ENCODE assay signal across 16 cellular contexts in genomic region chrX:118520858-118521206, GRCh38. TPM values are rescaled to one million over a fixed set of nuclear protein-coding genes. Genes with fewer than 3 reads are reported as not detected.
DNase-seq lines count a peak whose midpoint lies in the region; ATAC-seq, FAIRE-seq and TF ChIP-seq lines count a peak whose summit lies in the region.
"Had no signal": no experiment of that assay in that cellular context is flagged by ENCODE, and none has a peak within 500 bp of the region (broad histone marks: within the 10 kb centered on the region; RNA-seq: fewer than 3 reads in every experiment).

No MANE protein-coding gene starts in this region.

- intact Hi-C loops in CD4-positive, alpha-beta T cell (cut with DNase I, micrococcal nuclease): no loop called here
- intact Hi-C loops in kidney (cut with DNase I): no loop called here

- FAIRE-seq in kidney (lab: Jason Lieb, UNC): no peak
- FAIRE-seq: D721Med had no signal

- no peaks in the 10 kb centered on the region for H3K9me3 Mint-ChIP-seq in CD4-positive, alpha-beta T cell

- no peak for DNase-seq in CD4-positive, alpha-beta T cell
- DNase-seq in MG63 (peak; percentile 6), coronary artery (ENCODE audit: low spot score) (no peak), osteoblast (ENCODE audit: insufficient read length, low spot score, missing footprints) (no peak), AG08395 (ENCODE audit: low spot score) (no peak), kidney (no peak)
- DNase-seq: amygdala; head of caudate nucleus; NCI-H2029; NK-92 treated with Interleukin-12 subunit alpha and Interleukin-12 subunit beta, amount 100 ng/mL, for 24 hours; posterior cingulate gyrus; stimulated activated CD4-positive, alpha-beta T cell treated with anti-CD3 and anti-CD28 coated beads, Interleukin-4, amount 100 ng/mL, for 4 hours had no signal

- H3K27me3 Mint-ChIP-seq in CD4-positive, alpha-beta T cell: no peaks in the 10 kb centered on the region

- H3K4me1 Mint-ChIP-seq in CD4-positive, alpha-beta T cell (ENCODE audit: low read depth): peaks cover 74% of the 10 kb centered on the region

- no peak for TF ChIP-seq CTCF in CD4-positive, alpha-beta T cell (IDR thresholded peaks at IDR 0.05)
- TF ChIP-seq CTCF in coronary artery (IDR thresholded peaks at IDR 0.05) (no peak), osteoblast (IDR thresholded peaks at IDR 0.05; ENCODE audit: extremely low read depth, low read depth, low read length) (no peak), kidney (IDR thresholded peaks at IDR 0.05; ENCODE audit: borderline replicate concordance, extremely low read depth, insufficient read depth) (no peak)

- H3K9ac ChIP-seq in kidney (ENCODE audit: low read length in 2 of 2): no peak overlapping the region
- H3K9ac ChIP-seq: KMS-11 had no signal

- CTCF ChIA-PET in CD4-positive, alpha-beta T cell (lab: Charles Lee): no interaction called here

- no peak overlapping the region for H2AFZ ChIP-seq in osteoblast (ENCODE audit: low read length)

- H3K36me3 Mint-ChIP-seq in CD4-positive, alpha-beta T cell (ENCODE audit: low read depth): peaks cover 20% of the 10 kb centered on the region

- H3K27ac ChIP-seq in CD4-positive, alpha-beta T cell (ENCODE audit: low read depth, low read length): peak overlapping the region; percentile 10
- peak overlapping the region; percentile 54 to 70 for H3K27ac ChIP-seq in coronary artery
- H3K27ac ChIP-seq in osteoblast (ENCODE audit: low read depth, low read length): peak overlapping the region; percentile 89
- H3K27ac ChIP-seq in kidney (ENCODE audit: low read depth in 2 of 2, low read length in 2 of 2): no peak overlapping the region
- H3K27ac ChIP-seq: KMS-11 had no signal

- no peak overlapping the region for H3K4me3 ChIP-seq in MG63
- H3K4me3 ChIP-seq in coronary artery: no peak overlapping the region
- H3K4me3 ChIP-seq in osteoblast (ENCODE audit: insufficient read depth, low read length): no peak overlapping the region
- H3K4me3 ChIP-seq in kidney (ENCODE audit: low read length in 2 of 2): no peak overlapping the region

- peak overlapping the region; percentile 31 for H3K4me3 Mint-ChIP-seq in CD4-positive, alpha-beta T cell

- H3K4me1 ChIP-seq in osteoblast (ENCODE audit: insufficient read depth, low read length) (peaks cover 31% of the 10 kb centered on the region), kidney (ENCODE audit: control insufficient read depth in 1 of 2, insufficient read depth in 1 of 2, low read depth in 1 of 2, low read length in 2 of 2) (no peaks in the 10 kb centered on the region)

- no peaks in the 10 kb centered on the region for H4K20me1 ChIP-seq in osteoblast (ENCODE audit: insufficient read depth, low read length)

- POLR2A ChIA-PET in CD4-positive, alpha-beta T cell (lab: Charles Lee): interaction anchor here (2.5 kb wide), 1 partner anchor 24 kb away, joined by 16 read pairs; no protein-coding TSS in a partner anchor

- peak overlapping the region; percentile 73 for H3K4me2 ChIP-seq in osteoblast (ENCODE audit: insufficient read depth, low read length)
- H3K4me2 ChIP-seq: KMS-11 had no signal

- no peaks in the 10 kb centered on the region for H3K27me3 ChIP-seq in CD4-positive, alpha-beta T cell (ENCODE audit: control insufficient read depth, insufficient read depth, low read length)
- H3K27me3 ChIP-seq in MG63 (no peaks in the 10 kb centered on the region), osteoblast (ENCODE audit: insufficient read depth, low read length) (no peaks in the 10 kb centered on the region)

- no peaks in the 10 kb centered on the region for H3K9me3 ChIP-seq in CD4-positive, alpha-beta T cell (ENCODE audit: control insufficient read depth, low read length)
- no peaks in the 10 kb centered on the region for H3K9me3 ChIP-seq in MG63
- no peaks in the 10 kb centered on the region for H3K9me3 ChIP-seq in osteoblast (ENCODE audit: low read depth, low read length)
- H3K9me3 ChIP-seq in kidney (ENCODE audit: control insufficient read depth in 1 of 2, low read length in 2 of 2): no peaks in the 10 kb centered on the region

- H3K36me3 ChIP-seq in MG63 (no peaks in the 10 kb centered on the region), osteoblast (ENCODE audit: insufficient read depth, low read length) (no peaks in the 10 kb centered on the region), kidney (ENCODE audit: control insufficient read depth in 1 of 2, insufficient read depth in 2 of 2, low read length in 2 of 2) (no peaks in the 10 kb centered on the region)

- H3K79me2 ChIP-seq in osteoblast (ENCODE audit: insufficient read depth, low read length): no peaks in the 10 kb centered on the region

- ATAC-seq in CD4-positive, alpha-beta T cell (ENCODE audit: poor library complexity): no peak
- ATAC-seq in GM21515 (IDR thresholded peaks at IDR 0.05; ENCODE audit: unreplicated experiment) (no peak), HG03159 (IDR thresholded peaks at IDR 0.05; ENCODE audit: unreplicated experiment) (no peak)

- H3K27ac Mint-ChIP-seq in CD4-positive, alpha-beta T cell: peak overlapping the region; percentile 98

RNA-seq across cellular contexts. Expression of gene DOCK11, which starts 25.2 kb away (rescaled TPM):
- total RNA-seq in CD4-positive, alpha-beta T cell: 10 to 100 TPM; 68.2 to 70.3 TPM
- total RNA-seq in MG63 (2014; rRNA removed; shearing (Covaris generic); ENCODE audit: low replicate concordance): 4.3 and 6.4 TPM in 2 replicates
- total RNA-seq in osteoblast: 26.4 and 29.5 TPM in 2 replicates
- 49.5 TPM for total RNA-seq in kidney
- 11.4 TPM for polyA plus RNA-seq in kidney (ENCODE audit: insufficient read depth, low read depth, low replicate concordance)

Comparison
In these comparisons a context has a peak if more than half of its experiments do, and no peak if none do; other contexts are left out.
1. H3K27ac ChIP-seq: peak in CD4-positive, alpha-beta T cell (single experiment), coronary artery (2 of 2) and osteoblast (single experiment); none in kidney (0 of 2).